29 cellular contexts compared by ENCODE assay signal in genomic region chr1:241762713-241763339, GRCh38.
"Had no signal": no experiment of that assay in that cellular context is flagged by ENCODE, and none has a peak within 500 bp of the region (broad histone marks: within the 10 kb centered on the region; RNA-seq: fewer than 3 reads in every experiment).

No MANE protein-coding gene starts in this region.

- H3K9me2 ChIP-seq: SK-N-SH had no signal

- H3K36me3 ChIP-seq: cardiac muscle cell, Peyer's patch, SJCRH30, WERI-Rb-1 had no signal

- DNase-seq: activated CD4-positive, alpha-beta memory T cell treated with anti-CD3 and anti-CD28 coated beads, Interleukin-2, amount 10 ng/mL, durations not matched to agents 7 days and 5 days; activated CD4-positive, alpha-beta T cell treated with anti-CD3 and anti-CD28 coated beads for 36 hours; activated CD4-positive, alpha-beta T cell treated with anti-CD3 and anti-CD28 coated beads, Interleukin-2, amount 50 U/mL, for 1 hour; activated gamma-delta T cell; activated naive CD4-positive, alpha-beta T cell treated with anti-CD3 and anti-CD28 coated beads for 36 hours; activated T-cell treated with anti-CD3 and anti-CD28 coated beads for 4 hours; activated T-cell treated with anti-CD3 and anti-CD28 coated beads, Interleukin-2, amount 50 U/mL, for 48 hours; KG1; NCI-H1092 treated with DMSO at 0.1 percent for 48 hours; NCI-H1417 treated with DMSO at 0.1 percent for 48 hours; NCI-H1694; NCI-H2029; NCI-H2107; NCI-H2171 treated with DMSO at 0.1 percent for 48 hours; NCI-H226; NCI-H526; NCI-H82; Peyer's patch; Right ventricle myocardium superior; SJCRH30; SK-N-SH; T-helper 1 cell; WERI-Rb-1 had no signal

- H3K27ac Mint-ChIP-seq: activated CD4-positive, alpha-beta memory T cell treated with anti-CD3 and anti-CD28 coated beads, Interleukin-2, amount 10 ng/mL, durations not matched to agents 7 days and 5 days; activated CD4-positive, alpha-beta T cell treated with anti-CD3 and anti-CD28 coated beads for 36 hours; activated naive CD4-positive, alpha-beta T cell treated with anti-CD3 and anti-CD28 coated beads for 36 hours; activated naive CD8-positive, alpha-beta T cell; activated T-helper 17 cell treated with anti-CD3 and anti-CD28 coated beads, Interleukin-2, amount 50 U/mL, for 72 hours; brain had no signal

- H3K9me3 ChIP-seq: Peyer's patch, SJCRH30, SK-N-SH had no signal

- H3K4me3 ChIP-seq: cardiac muscle cell, Peyer's patch, SJCRH30 had no signal

- H3K27me3 Mint-ChIP-seq: brain had no signal

- ATAC-seq: activated CD4-positive, alpha-beta T cell treated with anti-CD3 and anti-CD28 coated beads for 36 hours; activated T-helper 17 cell treated with anti-CD3 and anti-CD28 coated beads, Interleukin-2, amount 50 U/mL, for 72 hours had no signal

- H3K4me1 Mint-ChIP-seq: activated CD4-positive, alpha-beta memory T cell treated with anti-CD3 and anti-CD28 coated beads, Interleukin-2, amount 10 ng/mL, durations not matched to agents 7 days and 5 days; activated CD4-positive, alpha-beta T cell treated with anti-CD3 and anti-CD28 coated beads for 36 hours; activated T-helper 17 cell treated with anti-CD3 and anti-CD28 coated beads, Interleukin-2, amount 50 U/mL, for 72 hours; brain had no signal

- H3K4me2 ChIP-seq: SK-N-SH had no signal

- H3K9ac ChIP-seq: SK-N-SH had no signal

- H3K4me1 ChIP-seq: Peyer's patch, SJCRH30 had no signal

- H3K4me3 Mint-ChIP-seq: activated CD4-positive, alpha-beta memory T cell treated with anti-CD3 and anti-CD28 coated beads, Interleukin-2, amount 10 ng/mL, durations not matched to agents 7 days and 5 days; activated CD4-positive, alpha-beta T cell treated with anti-CD3 and anti-CD28 coated beads for 36 hours; activated naive CD4-positive, alpha-beta T cell treated with anti-CD3 and anti-CD28 coated beads for 36 hours; activated naive CD8-positive, alpha-beta T cell; activated T-helper 17 cell treated with anti-CD3 and anti-CD28 coated beads, Interleukin-2, amount 50 U/mL, for 72 hours; brain had no signal

- H3K27me3 ChIP-seq: cardiac muscle cell, SJCRH30 had no signal

- H3K9me3 Mint-ChIP-seq: activated CD4-positive, alpha-beta memory T cell treated with anti-CD3 and anti-CD28 coated beads, Interleukin-2, amount 10 ng/mL, durations not matched to agents 7 days and 5 days; activated naive CD4-positive, alpha-beta T cell treated with anti-CD3 and anti-CD28 coated beads for 36 hours; activated T-helper 17 cell treated with anti-CD3 and anti-CD28 coated beads, Interleukin-2, amount 50 U/mL, for 72 hours; brain had no signal

- H3K36me3 Mint-ChIP-seq: activated naive CD8-positive, alpha-beta T cell; brain had no signal

- FAIRE-seq: astrocyte had no signal

- H3K27ac ChIP-seq: cardiac muscle cell, Peyer's patch, RWPE1, SJCRH30, WERI-Rb-1 had no signal
